In genomic region chr6:44407951-44408670, GRCh38 we compare ENCODE assay signal across 1 cellular context.
TF ChIP-seq lines count a peak whose summit lies in the region.

No MANE protein-coding gene starts in this region.

TF ChIP-seq in SK-N-SH, 30 proteins besides CTCF, POLR2A, EP300 and RAD21:
- TF ChIP-seq POLR2AphosphoS5 (IDR thresholded peaks at IDR 0.05; ENCODE audit: low read depth, low read length) (no peak), EZH2phosphoT487 (IDR thresholded peaks at IDR 0.05; ENCODE audit: borderline replicate concordance, low read depth) (no peak)
